26 cellular contexts compared by ENCODE assay signal in the genomic region with DNA sequence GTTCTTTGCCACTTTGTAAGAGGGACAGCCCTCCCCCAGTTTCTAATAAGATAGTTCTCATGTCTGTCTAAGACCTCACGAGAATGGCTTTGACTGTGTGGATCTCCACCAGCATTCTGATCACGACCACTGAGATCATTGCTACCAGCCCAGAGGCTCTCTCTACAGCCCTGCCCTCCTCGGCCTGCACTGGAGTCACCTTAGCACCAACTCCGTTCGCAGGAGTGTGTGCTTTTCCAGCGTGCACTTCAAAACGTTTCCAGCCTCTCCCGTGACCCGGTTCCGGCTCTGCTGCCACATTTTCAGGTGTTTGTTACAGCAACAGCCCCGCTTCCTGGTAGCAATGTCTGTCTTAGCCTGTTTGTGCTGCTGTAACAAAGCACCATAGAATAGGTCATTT. TPM values are rescaled to one million over a fixed set of nuclear protein-coding genes. Genes with fewer than 3 reads are reported as not detected.
"Had no signal": no experiment of that assay in that cellular context is flagged by ENCODE, and none has a peak within 500 bp of the region (broad histone marks: within the 10 kb centered on the region; RNA-seq: fewer than 3 reads in every experiment).

No MANE protein-coding gene starts in this region.

- H3K4me3 ChIP-seq: breast epithelium, hepatocyte, lung, pancreas, psoas muscle, thyroid gland had no signal

- H3K27ac ChIP-seq: breast epithelium, foreskin keratinocyte, hepatocyte, pancreas, psoas muscle, thyroid gland, VCaP had no signal

- H3K4me1 ChIP-seq: foreskin keratinocyte, pancreas, thyroid gland had no signal

- H3K4me2 ChIP-seq: hepatocyte had no signal

- FAIRE-seq: astrocyte, pancreas had no signal

- H3K36me3 ChIP-seq: breast epithelium, pancreas, thyroid gland had no signal

- H3K79me2 ChIP-seq: hepatocyte had no signal

- H3K27me3 ChIP-seq: breast epithelium, foreskin keratinocyte, hepatocyte, pancreas, thyroid gland had no signal

- DNase-seq: activated CD4-positive, alpha-beta T cell treated with anti-CD3 and anti-CD28 coated beads, Interleukin-2, amount 10 ng/mL, durations not matched to agents 7 days and 5 days; activated CD4-positive, CD25-positive, alpha-beta regulatory T cell treated with anti-CD3 and anti-CD28 coated beads, Interleukin-2, amount 50 U/mL, for 72 hours; activated CD8-positive, alpha-beta T cell treated with anti-CD3 and anti-CD28 coated beads for 36 hours; activated naive CD4-positive, alpha-beta T cell treated with Interleukin-2 at 50 U/mL for 16 hours; activated naive CD8-positive, alpha-beta T cell treated with anti-CD3 and anti-CD28 coated beads for 36 hours; activated T-cell treated with anti-CD3 and anti-CD28 coated beads, Interleukin-2, amount 50 U/mL, for 1 hour; effector CD8-positive, alpha-beta T cell; foreskin keratinocyte; glutamatergic neuron; immature natural killer cell; pancreas; psoas muscle; right cardiac atrium; stimulated activated CD4-positive, alpha-beta T cell treated with anti-CD3 and anti-CD28 coated beads, Interleukin-12 subunit alpha, Interleukin-12 subunit beta, amount 100 ng/mL, for 4 hours; stimulated activated CD4-positive, alpha-beta T cell treated with anti-CD3 and anti-CD28 coated beads, Interleukin-4, amount 100 ng/mL, for 4 hours; stimulated activated naive CD8-positive, alpha-beta T cell treated with anti-CD3 and anti-CD28 coated beads, Interleukin-15, Interleukin-2, amounts not matched to agents 100 U/mL and 50 U/mL, for 24 hours; thyroid gland had no signal

- H2AFZ ChIP-seq: hepatocyte had no signal

- ATAC-seq: activated CD8-positive, alpha-beta T cell treated with anti-CD3 and anti-CD28 coated beads for 36 hours; foreskin keratinocyte; left lobe of liver; natural killer cell treated with Interleukin-12 subunit alpha and Interleukin-12 subunit beta and Interleukin-15 and Interleukin-18, amount 100 ng/mL, for 72 hours; pancreas; psoas muscle; right cardiac atrium; stimulated activated naive CD8-positive, alpha-beta T cell treated with anti-CD3 and anti-CD28 coated beads, Interleukin-15, Interleukin-2, amounts not matched to agents 100 U/mL and 50 U/mL, for 24 hours had no signal

- H3K9me3 ChIP-seq: breast epithelium, pancreas, psoas muscle, thyroid gland had no signal

RNA-seq across cellular contexts. Expression of a gene that starts 26.2 kb away (rescaled TPM):
- total RNA-seq: astrocyte, foreskin keratinocyte had no signal
- polyA plus RNA-seq: foreskin keratinocyte had no signal

RNA-seq across cellular contexts. Expression of a gene that starts 26.3 kb away (rescaled TPM):
- total RNA-seq: astrocyte, foreskin keratinocyte, kidney epithelial cell had no signal
- polyA plus RNA-seq: foreskin keratinocyte had no signal

RNA-seq across cellular contexts. Expression of a gene that starts 57.7 kb away (rescaled TPM):
- total RNA-seq: astrocyte, kidney epithelial cell, psoas muscle, skeletal muscle tissue had no signal
